41 cellular contexts compared by ENCODE assay signal in the genomic region with DNA sequence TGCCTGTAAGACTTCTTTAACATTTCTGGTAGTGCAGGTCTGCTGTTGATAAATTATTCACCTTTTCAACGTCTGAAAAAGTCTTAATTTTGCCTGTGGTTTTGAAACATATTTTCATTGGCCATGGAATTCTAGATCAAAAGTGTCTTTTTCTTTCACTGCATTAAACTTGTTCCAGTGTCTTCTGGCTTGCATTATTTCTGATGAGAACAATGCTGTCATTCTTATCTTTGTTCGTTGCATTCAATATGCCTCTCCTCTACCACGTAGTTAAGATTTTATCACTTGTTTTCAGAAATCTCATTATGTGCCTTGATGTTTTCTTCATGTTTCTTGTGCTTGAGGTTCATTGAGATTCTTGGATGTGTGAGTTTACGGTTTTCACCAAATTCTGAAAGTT. TPM values are rescaled to one million over a fixed set of nuclear protein-coding genes. Genes with fewer than 3 reads are reported as not detected.
"Had no signal": no experiment of that assay in that cellular context is flagged by ENCODE, and none has a peak within 500 bp of the region (broad histone marks: within the 10 kb centered on the region; RNA-seq: fewer than 3 reads in every experiment).

No MANE protein-coding gene starts in this region.

- H3K4me3 ChIP-seq: adrenal gland, ascending aorta, body of pancreas, breast epithelium, cardiac muscle cell had no signal

- H3K4me1 ChIP-seq: adrenal gland, ascending aorta, body of pancreas, breast epithelium had no signal

- FAIRE-seq: astrocyte, bronchial epithelial cell had no signal

- H3K27ac ChIP-seq: adrenal gland, ascending aorta, body of pancreas, brain microvascular endothelial cell, breast epithelium, cardiac muscle cell had no signal

- H3K4me3 Mint-ChIP-seq: activated naive CD4-positive, alpha-beta T cell treated with anti-CD3 and anti-CD28 coated beads for 36 hours; activated naive CD4-positive, alpha-beta T cell treated with anti-CD3 and anti-CD28 coated beads, Interleukin-2, amount 10 ng/mL, durations not matched to agents 7 days and 5 days; activated naive CD4-positive, alpha-beta T cell treated with anti-CD3 and anti-CD28 coated beads, Interleukin-2, amount 50 U/mL, for 24 hours; activated naive CD8-positive, alpha-beta T cell; activated naive CD8-positive, alpha-beta T cell treated with anti-CD3 and anti-CD28 coated beads for 36 hours; activated naive CD8-positive, alpha-beta T cell treated with anti-CD3 and anti-CD28 coated beads, Interleukin-2, amount 10 ng/mL, durations not matched to agents 7 days and 5 days; activated naive CD8-positive, alpha-beta T cell treated with anti-CD3 and anti-CD28 coated beads, Interleukin-2, amount 50 U/mL, for 24 hours; activated T-cell treated with anti-CD3 and anti-CD28 coated beads, Interleukin-2, amount 50 U/mL, for 24 hours; activated T-cell treated with anti-CD3 and anti-CD28 coated beads, Interleukin-2, amount 50 U/mL, for 4 hours; activated T-cell treated with anti-CD3 and anti-CD28 coated beads, Interleukin-2, amount 50 U/mL, for 72 hours; activated T-helper 1 cell treated with anti-CD3 and anti-CD28 coated beads, Interleukin-12 subunit alpha, Interleukin-12 subunit beta, Interleukin-2, Interleukin-4 antibody, amounts not matched to agents 30 ng/mL and 10 ng/mL and 1 ng/mL, durations not matched to agents 14 hours and 24 hours and 36 hours; activated T-helper 17 cell treated with anti-CD3 and anti-CD28 coated beads, Interleukin-2, amount 50 U/mL, for 72 hours; brain; central memory CD8-positive, alpha-beta T cell had no signal

- H3K27ac Mint-ChIP-seq: activated naive CD4-positive, alpha-beta T cell treated with anti-CD3 and anti-CD28 coated beads for 36 hours; activated naive CD4-positive, alpha-beta T cell treated with anti-CD3 and anti-CD28 coated beads, Interleukin-2, amount 10 ng/mL, durations not matched to agents 7 days and 5 days; activated naive CD4-positive, alpha-beta T cell treated with anti-CD3 and anti-CD28 coated beads, Interleukin-2, amount 50 U/mL, for 24 hours; activated naive CD4-positive, alpha-beta T cell treated with anti-CD3 and anti-CD28 coated beads, Interleukin-2, amount 50 U/mL, for 72 hours; activated naive CD8-positive, alpha-beta T cell; activated naive CD8-positive, alpha-beta T cell treated with anti-CD3 and anti-CD28 coated beads for 36 hours; activated naive CD8-positive, alpha-beta T cell treated with anti-CD3 and anti-CD28 coated beads, Interleukin-2, amount 10 ng/mL, durations not matched to agents 7 days and 5 days; activated naive CD8-positive, alpha-beta T cell treated with anti-CD3 and anti-CD28 coated beads, Interleukin-2, amount 50 U/mL, for 24 hours; activated T-cell treated with anti-CD3 and anti-CD28 coated beads, Interleukin-2, amount 50 U/mL, for 24 hours; activated T-cell treated with anti-CD3 and anti-CD28 coated beads, Interleukin-2, amount 50 U/mL, for 72 hours; activated T-helper 1 cell treated with anti-CD3 and anti-CD28 coated beads, Interleukin-12 subunit alpha, Interleukin-12 subunit beta, Interleukin-2, Interleukin-4 antibody, amounts not matched to agents 30 ng/mL and 10 ng/mL and 1 ng/mL, durations not matched to agents 14 hours and 24 hours and 36 hours; activated T-helper 17 cell treated with anti-CD3 and anti-CD28 coated beads, Interleukin-2, amount 50 U/mL, for 72 hours; activated T-helper 2 cell treated with anti-CD3 and anti-CD28 coated beads, Interferon-gamma antibody, Interleukin-2, Interleukin-4, amounts not matched to agents 10 μg/mL and 5 μg/mL and 100 μg/mL, durations not matched to agents 14 hours and 24 hours and 36 hours; brain had no signal

- H3K27me3 ChIP-seq: adrenal gland, ascending aorta, body of pancreas, brain microvascular endothelial cell had no signal

- H3K36me3 ChIP-seq: adrenal gland, ascending aorta, brain microvascular endothelial cell, breast epithelium, cardiac muscle cell had no signal

- H3K4me1 Mint-ChIP-seq: activated naive CD4-positive, alpha-beta T cell treated with anti-CD3 and anti-CD28 coated beads, Interleukin-2, amount 10 ng/mL, durations not matched to agents 7 days and 5 days; activated naive CD4-positive, alpha-beta T cell treated with anti-CD3 and anti-CD28 coated beads, Interleukin-2, amount 50 U/mL, for 24 hours; activated naive CD8-positive, alpha-beta T cell treated with anti-CD3 and anti-CD28 coated beads for 36 hours; activated naive CD8-positive, alpha-beta T cell treated with anti-CD3 and anti-CD28 coated beads, Interleukin-2, amount 10 ng/mL, durations not matched to agents 7 days and 5 days; activated naive CD8-positive, alpha-beta T cell treated with anti-CD3 and anti-CD28 coated beads, Interleukin-2, amount 50 U/mL, for 24 hours; activated T-helper 17 cell treated with anti-CD3 and anti-CD28 coated beads, Interleukin-2, amount 50 U/mL, for 72 hours; brain; central memory CD8-positive, alpha-beta T cell had no signal

- ATAC-seq: activated naive CD4-positive, alpha-beta T cell treated with anti-CD3 and anti-CD28 coated beads, Interleukin-2, amount 50 U/mL, for 72 hours; activated naive CD8-positive, alpha-beta T cell treated with anti-CD3 and anti-CD28 coated beads, Interleukin-2, amount 50 U/mL, for 24 hours; activated T-cell treated with anti-CD3 and anti-CD28 coated beads, Interleukin-2, amount 50 U/mL, for 4 hours; activated T-cell treated with anti-CD3 and anti-CD28 coated beads, Interleukin-2, amount 50 U/mL, for 72 hours; activated T-helper 17 cell treated with anti-CD3 and anti-CD28 coated beads, Interleukin-2, amount 50 U/mL, for 72 hours; body of pancreas had no signal

- DNase-seq: activated effector memory CD4-positive, alpha-beta T cell treated with anti-CD3 and anti-CD28 coated beads, Interleukin-2, amount 50 U/mL, for 16 hours; activated effector memory CD4-positive, alpha-beta T cell treated with Interleukin-2 at 50 U/mL for 16 hours; activated gamma-delta T cell; activated gamma-delta T cell treated with Interleukin-2 at 50 U/mL for 16 hours; activated naive CD4-positive, alpha-beta T cell; activated naive CD4-positive, alpha-beta T cell treated with anti-CD3 and anti-CD28 coated beads for 36 hours; activated naive CD4-positive, alpha-beta T cell treated with anti-CD3 and anti-CD28 coated beads, Interleukin-2, amount 10 ng/mL, durations not matched to agents 7 days and 5 days; activated naive CD4-positive, alpha-beta T cell treated with anti-CD3 and anti-CD28 coated beads, Interleukin-2, amount 50 U/mL, for 16 hours; activated naive CD4-positive, alpha-beta T cell treated with Interleukin-2 at 50 U/mL for 16 hours; activated naive CD8-positive, alpha-beta T cell treated with anti-CD3 and anti-CD28 coated beads for 36 hours; activated naive CD8-positive, alpha-beta T cell treated with anti-CD3 and anti-CD28 coated beads, Interleukin-2, amount 10 ng/mL, durations not matched to agents 7 days and 5 days; activated naive CD8-positive, alpha-beta T cell treated with anti-CD3 and anti-CD28 coated beads, Interleukin-2, amount 50 U/mL, for 24 hours; activated T-cell treated with anti-CD3 and anti-CD28 coated beads, Interleukin-2, amount 50 U/mL, for 1 hour; activated T-cell treated with anti-CD3 and anti-CD28 coated beads, Interleukin-2, amount 50 U/mL, for 24 hours; activated T-cell treated with anti-CD3 and anti-CD28 coated beads, Interleukin-2, amount 50 U/mL, for 4 hours; activated T-cell treated with anti-CD3 and anti-CD28 coated beads, Interleukin-2, amount 50 U/mL, for 48 hours; activated T-cell treated with anti-CD3 and anti-CD28 coated beads, Interleukin-2, amount 50 U/mL, for 72 hours; adrenal gland; amniotic stem cell; amygdala; anterior cingulate cortex; aorta; body of pancreas; brain microvascular endothelial cell; caudate nucleus; central memory CD4-positive, alpha-beta T cell; cerebellar nuclear complex had no signal

RNA-seq across cellular contexts. Expression of gene ASPG, which starts 39.5 kb away (rescaled TPM):
- total RNA-seq: activated naive CD4-positive, alpha-beta T cell treated with anti-CD3 and anti-CD28 coated beads for 36 hours; activated naive CD4-positive, alpha-beta T cell treated with anti-CD3 and anti-CD28 coated beads, Interleukin-2, amount 50 U/mL, for 72 hours; activated naive CD8-positive, alpha-beta T cell treated with anti-CD3 and anti-CD28 coated beads for 36 hours; activated naive CD8-positive, alpha-beta T cell treated with anti-CD3 and anti-CD28 coated beads, Interleukin-2, amount 10 ng/mL, durations not matched to agents 7 days and 5 days; activated T-helper 1 cell treated with anti-CD3 and anti-CD28 coated beads, Interleukin-12 subunit alpha, Interleukin-12 subunit beta, Interleukin-2, Interleukin-4 antibody, amounts not matched to agents 30 ng/mL and 10 ng/mL and 1 ng/mL, durations not matched to agents 14 hours and 24 hours and 36 hours; activated T-helper 17 cell treated with anti-CD3 and anti-CD28 coated beads, Interleukin-2, amount 50 U/mL, for 72 hours; activated T-helper 2 cell treated with anti-CD3 and anti-CD28 coated beads, Interferon-gamma antibody, Interleukin-2, Interleukin-4, amounts not matched to agents 10 μg/mL and 5 μg/mL and 100 μg/mL, durations not matched to agents 14 hours and 24 hours and 36 hours; ascending aorta; astrocyte; chondrocyte had no signal
